8 cellular contexts compared by ENCODE assay signal in genomic region chr1:223831755-223832636, GRCh38. TPM values are rescaled to one million over a fixed set of nuclear protein-coding genes. Genes with fewer than 3 reads are reported as not detected.
DNase-seq lines count a peak whose midpoint lies in the region; ATAC-seq and TF ChIP-seq lines count a peak whose summit lies in the region.

No MANE protein-coding gene starts in this region.

- intact Hi-C loops in spleen (cut with DNase I; ENCODE audit: low total_unique reads) = no loop called here

- H3K4me1 Mint-ChIP-seq in T-cell = peaks cover 18 to 21% (median 20%) of the 10 kb centered on the region in 3 donors

- peak overlapping the region; percentile 33 for H3K4me3 ChIP-seq in GM23248
- no peak overlapping the region for H3K4me3 ChIP-seq in spleen

- H3K4me3 Mint-ChIP-seq in T-cell = peak overlapping the region; percentile 22 to 56 (median 44)

- in situ Hi-C loops in GM23248 (cut with MboI) = no loop called here

- POLR2A ChIA-PET in T-cell (lab: Charles Lee) = interaction anchor here (0.7 kb wide), 3 partner anchors 9 to 1211 kb away, joined by 6 to 7 read pairs (median 6); no protein-coding TSS in a partner anchor

- H3K4me1 ChIP-seq in GM23248 (ENCODE audit: insufficient read depth) (peaks cover 44% of the 10 kb centered on the region), spleen (peaks cover 30 to 93% (median 69%) of the 10 kb centered on the region in 6 donors)

- H3K9ac ChIP-seq in GM23248 = peak overlapping the region; percentile 66

- H3K36me3 Mint-ChIP-seq in T-cell = peaks cover 7% of the 10 kb centered on the region

- CTCF ChIA-PET in T-cell (lab: Charles Lee) = interaction anchor here (0.6 to 2.1 kb wide), 9 partner anchors 8 to 1483 kb away, joined by 3 to 10 read pairs (median 3); partner anchors contain the start of gene TP53BP2 (in 1 of the 2)

- H3F3A ChIP-seq in GM23248 (ENCODE audit: insufficient read depth) = peaks cover 51% of the 10 kb centered on the region

- no peaks in the 10 kb centered on the region for H3K27me3 ChIP-seq in GM23248 (replicated peaks; ENCODE audit: insufficient read depth)
- no peaks in the 10 kb centered on the region for H3K27me3 ChIP-seq in spleen (replicated peaks in 1 of 7)

- no peak for TF ChIP-seq POLR2A in spleen (IDR thresholded peaks at IDR 0.05)

- peak; percentile 61 to 70 (median 64) for ATAC-seq in T-cell (replicated peaks in 1 of 4)
- no peak for ATAC-seq in GM21526 (IDR thresholded peaks at IDR 0.05; ENCODE audit: low FRiP score, unreplicated experiment)

- H3K27ac ChIP-seq in GM23248 = peak overlapping the region; percentile 86
- peak overlapping the region in 7 of 8 donors; percentile 11 to 76 (median 64) for H3K27ac ChIP-seq in spleen

- H3K9me2 ChIP-seq in GM23248 (ENCODE audit: insufficient read depth) = no peaks in the 10 kb centered on the region

- DNase-seq in AG08395 (ENCODE audit: low spot score) (peak; percentile 51), GM23248 (peak; percentile 84), T-cell (no peak), fibroblast of peridontal ligament (ENCODE audit: extremely low read depth) (peak; percentile 79), spleen (no peak), NCI-H1092 treated with DMSO at 0.1 percent for 48 hours (lab: John Stamatoyannopoulos, UW) (no peak)
- DNase-seq in activated CD4-positive, alpha-beta T cell treated with anti-CD3 and anti-CD28 coated beads for 48 hours = no peak

- H2AFZ ChIP-seq in GM23248 = no peak overlapping the region

- H3K9me3 ChIP-seq in GM23248 (ENCODE audit: low read depth) (no peaks in the 10 kb centered on the region), spleen (no peaks in the 10 kb centered on the region)

- no peaks in the 10 kb centered on the region for H3K9me3 Mint-ChIP-seq in T-cell

- WGBS in GM23248 (ENCODE audit: low coverage in 1 of 2, low lambda C conversion rate in 2 of 2, missing lambda C conversion rate in 2 of 2), 2 experiments = 29 to 33% methylated on average over 3 of the region's 3 CpGs
- 15 to 55% (median 37%) methylated on average over 3 of the region's 3 CpGs for WGBS in spleen, 5 donors

- peaks cover 90% of the 10 kb centered on the region for H3K79me2 ChIP-seq in GM23248 (ENCODE audit: insufficient read depth)

- no peaks in the 10 kb centered on the region for H3K27me3 Mint-ChIP-seq in T-cell

- H4K20me1 ChIP-seq in GM23248 (ENCODE audit: insufficient read depth) = 0 out of 2 replicates have a peak, but pooled peaks cover 9% of the 10 kb centered on the region

- peak overlapping the region; percentile 62 for H3K4me2 ChIP-seq in GM23248 (ENCODE audit: unreplicated experiment)

- H3K27ac Mint-ChIP-seq in T-cell = peak overlapping the region in 1 of 2 donors; percentile 87

- H3K36me3 ChIP-seq in GM23248 (ENCODE audit: low read depth) (no peaks in the 10 kb centered on the region; the same call in 1 of the 2 replicates), spleen (no peaks in the 10 kb centered on the region)

- no peak for TF ChIP-seq CTCF in spleen (IDR thresholded peaks at IDR 0.05 in 8 of 11, conservative IDR thresholded peaks at IDR 0.05 in 3 of 11)

RNA-seq across cellular contexts. Expression of gene TP53BP2, which starts 13.8 kb away (rescaled TPM):
- 16.9 and 18.2 TPM in 2 replicates for total RNA-seq in GM23248 (2014; rRNA removed; shearing (Covaris generic))
- polyA plus RNA-seq in GM23248 (2016; fragmentation: Nextera tagmentation; extraction: Ambion mirVana) (8.3 and 9.2 TPM in 2 replicates), spleen (1 to 10 TPM; 5.2 to 8.0 (median 5.7) TPM)
- total RNA-seq in T-cell (10 to 100 TPM; 46.9 to 84.0 (median 53.1) TPM), spleen (10 to 100 TPM; 27.1 to 50.7 (median 42.2) TPM)

Comparison
In these comparisons a context has a peak if more than half of its experiments do, and no peak if none do; other contexts are left out.
1. DNase-seq: peak in AG08395 (single experiment), GM23248 (single experiment) and fibroblast of peridontal ligament (single experiment); none in T-cell (0 of 34), spleen (single experiment), NCI-H1092 treated with DMSO at 0.1 percent for 48 hours (single experiment) and activated CD4-positive, alpha-beta T cell treated with anti-CD3 and anti-CD28 coated beads for 48 hours (single experiment).